In genomic region chr19:16575282-16575681, GRCh38 we compare ENCODE assay signal across 18 cellular contexts. TPM values are rescaled to one million over a fixed set of nuclear protein-coding genes. Genes with fewer than 3 reads are reported as not detected.
DNase-seq lines count a peak whose midpoint lies in the region; ATAC-seq and TF ChIP-seq lines count a peak whose summit lies in the region.
"Had no signal": no experiment of that assay in that cellular context is flagged by ENCODE, and none has a peak within 500 bp of the region (broad histone marks: within the 10 kb centered on the region; RNA-seq: fewer than 3 reads in every experiment).

No MANE protein-coding gene starts in this region.

- peak overlapping the region; percentile 67 for H3K27ac ChIP-seq in Karpas-422 (ENCODE audit: low read length)
- H3K27ac ChIP-seq: 22Rv1, BLaER1, esophagus squamous epithelium, tibial nerve had no signal

- no peaks in the 10 kb centered on the region for H3K9me3 ChIP-seq in Karpas-422 (ENCODE audit: low read length)
- H3K9me3 ChIP-seq: BLaER1, esophagus squamous epithelium, tibial nerve had no signal

- H3K36me3 ChIP-seq in Karpas-422 (ENCODE audit: insufficient read depth, low read length), result peaks cover 2% of the 10 kb centered on the region; the same call in 1 of the 2 replicates

- H3K9me3 Mint-ChIP-seq in T-helper 1 cell treated with Interleukin-12 subunit alpha and Interleukin-12 subunit beta and Interleukin-4 antibody, amounts not matched to agents 30 μg/mL and 1 μg/mL, for 36 hours, result no peaks in the 10 kb centered on the region
- H3K9me3 Mint-ChIP-seq in activated naive CD8-positive, alpha-beta T cell treated with anti-CD3 and anti-CD28 coated beads, Interleukin-2, amount 10 ng/mL, durations not matched to agents 7 days and 5 days, result no peaks in the 10 kb centered on the region
- no peaks in the 10 kb centered on the region for H3K9me3 Mint-ChIP-seq in neural crest cell

- peaks cover 30% of the 10 kb centered on the region for H4K20me1 ChIP-seq in Karpas-422 (ENCODE audit: insufficient read depth, low read depth, low read length)

- H3K4me1 ChIP-seq in Karpas-422 (ENCODE audit: low read length), result peaks cover 35% of the 10 kb centered on the region

- no peak for TF ChIP-seq CTCF in neural crest cell (conservative IDR thresholded peaks at IDR 0.05)

- H3K9ac ChIP-seq in Karpas-422 (ENCODE audit: low read length), result no peak overlapping the region

- no peak overlapping the region for H3K4me3 Mint-ChIP-seq in T-helper 1 cell treated with Interleukin-12 subunit alpha and Interleukin-12 subunit beta and Interleukin-4 antibody, amounts not matched to agents 30 μg/mL and 1 μg/mL, for 36 hours
- no peak overlapping the region for H3K4me3 Mint-ChIP-seq in activated naive CD8-positive, alpha-beta T cell treated with anti-CD3 and anti-CD28 coated beads, Interleukin-2, amount 10 ng/mL, durations not matched to agents 7 days and 5 days
- H3K4me3 Mint-ChIP-seq in neural crest cell, result peak overlapping the region; percentile 80

- no peak overlapping the region for H3K4me3 ChIP-seq in Karpas-422 (ENCODE audit: low read length)
- H3K4me3 ChIP-seq: BLaER1, esophagus squamous epithelium, tibial nerve had no signal

- no peaks in the 10 kb centered on the region for H3K9me2 ChIP-seq in Karpas-422 (replicated peaks; ENCODE audit: insufficient read depth, low read length)

- H3K36me3 Mint-ChIP-seq in T-helper 1 cell treated with Interleukin-12 subunit alpha and Interleukin-12 subunit beta and Interleukin-4 antibody, amounts not matched to agents 30 μg/mL and 1 μg/mL, for 36 hours (ENCODE audit: low read depth), result peaks cover 30% of the 10 kb centered on the region
- H3K36me3 Mint-ChIP-seq in activated naive CD8-positive, alpha-beta T cell treated with anti-CD3 and anti-CD28 coated beads, Interleukin-2, amount 10 ng/mL, durations not matched to agents 7 days and 5 days, result peaks cover 16% of the 10 kb centered on the region
- H3K36me3 Mint-ChIP-seq in neural crest cell (ENCODE audit: low read depth), result no peaks in the 10 kb centered on the region

- POLR2A ChIA-PET in activated naive CD8-positive, alpha-beta T cell treated with anti-CD3 and anti-CD28 coated beads, Interleukin-2, amount 10 ng/mL, durations not matched to agents 7 days and 5 days (lab: Charles Lee), result interaction anchor here (3.7 kb wide), 1 partner anchor 8 kb away, joined by 38 read pairs; no protein-coding TSS in a partner anchor

- no peak for ATAC-seq in activated naive CD8-positive, alpha-beta T cell treated with anti-CD3 and anti-CD28 coated beads, Interleukin-2, amount 10 ng/mL, durations not matched to agents 7 days and 5 days (ENCODE audit: low read depth)
- ATAC-seq in HG02852 (IDR thresholded peaks at IDR 0.05; ENCODE audit: unreplicated experiment), result no peak

- H3K27me3 ChIP-seq in Karpas-422 (ENCODE audit: low read length), result no peaks in the 10 kb centered on the region
- H3K27me3 ChIP-seq: BLaER1, esophagus squamous epithelium, tibial nerve had no signal

- no peak for DNase-seq in T-helper 1 cell
- DNase-seq in Karpas-422, result no peak
- DNase-seq in activated naive CD8-positive, alpha-beta T cell treated with anti-CD3 and anti-CD28 coated beads, Interleukin-2, amount 10 ng/mL, durations not matched to agents 7 days and 5 days, result no peak
- no peak for DNase-seq in neural crest cell (ENCODE audit: low read depth, low spot score)
- DNase-seq in NCI-H1105 (lab: John Stamatoyannopoulos, UW), result no peak
- DNase-seq in SHP77 treated with DMSO at 0.1 percent for 48 hours (lab: John Stamatoyannopoulos, UW), result no peak
- DNase-seq: activated gamma-delta T cell, DMS79, esophagus squamous epithelium, NCI-H1048, NCI-H2081, NCI-H524 had no signal

- H3K27ac Mint-ChIP-seq in T-helper 1 cell treated with Interleukin-12 subunit alpha and Interleukin-12 subunit beta and Interleukin-4 antibody, amounts not matched to agents 30 μg/mL and 1 μg/mL, for 36 hours, result peak overlapping the region; percentile 16
- H3K27ac Mint-ChIP-seq in activated naive CD8-positive, alpha-beta T cell treated with anti-CD3 and anti-CD28 coated beads, Interleukin-2, amount 10 ng/mL, durations not matched to agents 7 days and 5 days, result peak overlapping the region; percentile 6
- H3K27ac Mint-ChIP-seq in neural crest cell (ENCODE audit: unreplicated experiment), result peak overlapping the region; percentile 27
- H3K27ac Mint-ChIP-seq: progenitor cell of endocrine pancreas had no signal

- no peak overlapping the region for H2AFZ ChIP-seq in Karpas-422 (ENCODE audit: low read length)

- H3K27me3 Mint-ChIP-seq in T-helper 1 cell treated with Interleukin-12 subunit alpha and Interleukin-12 subunit beta and Interleukin-4 antibody, amounts not matched to agents 30 μg/mL and 1 μg/mL, for 36 hours (ENCODE audit: low read depth), result no peaks in the 10 kb centered on the region
- no peaks in the 10 kb centered on the region for H3K27me3 Mint-ChIP-seq in activated naive CD8-positive, alpha-beta T cell treated with anti-CD3 and anti-CD28 coated beads, Interleukin-2, amount 10 ng/mL, durations not matched to agents 7 days and 5 days
- no peaks in the 10 kb centered on the region for H3K27me3 Mint-ChIP-seq in neural crest cell (ENCODE audit: low read depth)
- H3K27me3 Mint-ChIP-seq: progenitor cell of endocrine pancreas had no signal

- no peak overlapping the region for H3K4me2 ChIP-seq in Karpas-422 (ENCODE audit: low read depth, low read length, poor library complexity, severe bottlenecking)

- H3K79me2 ChIP-seq in Karpas-422 (ENCODE audit: low read length), result peaks cover 81% of the 10 kb centered on the region

- H3K4me1 Mint-ChIP-seq in T-helper 1 cell treated with Interleukin-12 subunit alpha and Interleukin-12 subunit beta and Interleukin-4 antibody, amounts not matched to agents 30 μg/mL and 1 μg/mL, for 36 hours (ENCODE audit: low read depth), result peaks cover 38% of the 10 kb centered on the region
- peaks cover 36% of the 10 kb centered on the region for H3K4me1 Mint-ChIP-seq in activated naive CD8-positive, alpha-beta T cell treated with anti-CD3 and anti-CD28 coated beads, Interleukin-2, amount 10 ng/mL, durations not matched to agents 7 days and 5 days
- peaks cover 34% of the 10 kb centered on the region for H3K4me1 Mint-ChIP-seq in neural crest cell

RNA-seq across cellular contexts. Expression of gene SLC35E1, which starts 3.1 kb away (rescaled TPM):
- 33.5 and 39.4 TPM in 2 replicates for total RNA-seq in Karpas-422 (2014; rRNA removed; shearing (Covaris generic); ENCODE audit: low replicate concordance)
- total RNA-seq in activated naive CD8-positive, alpha-beta T cell treated with anti-CD3 and anti-CD28 coated beads, Interleukin-2, amount 10 ng/mL, durations not matched to agents 7 days and 5 days, result 10 to 100 TPM; 43.4 to 44.5 TPM
- 30.4 and 32.5 TPM in 2 replicates for total RNA-seq in neural crest cell

RNA-seq across cellular contexts. Expression of gene CHERP, which starts 33.0 kb away (rescaled TPM):
- total RNA-seq in Karpas-422 (2014; rRNA removed; shearing (Covaris generic); ENCODE audit: low replicate concordance), result 5.9 and 14.9 TPM in 2 replicates
- 10 to 100 TPM; 65.5 to 67.0 TPM for total RNA-seq in activated naive CD8-positive, alpha-beta T cell treated with anti-CD3 and anti-CD28 coated beads, Interleukin-2, amount 10 ng/mL, durations not matched to agents 7 days and 5 days
- total RNA-seq in neural crest cell, result 93.3 and 95.7 TPM in 2 replicates

RNA-seq across cellular contexts. Expression of gene MED26, which starts 52.7 kb away (rescaled TPM):
- total RNA-seq in Karpas-422 (2014; rRNA removed; shearing (Covaris generic); ENCODE audit: low replicate concordance), result 15.0 and 23.7 TPM in 2 replicates
- total RNA-seq in activated naive CD8-positive, alpha-beta T cell treated with anti-CD3 and anti-CD28 coated beads, Interleukin-2, amount 10 ng/mL, durations not matched to agents 7 days and 5 days, result 10 to 100 TPM; 16.4 to 21.2 TPM
- 11.7 and 11.8 TPM in 2 replicates for total RNA-seq in neural crest cell
